ENCODE assay signal across 1 cellular context in the genomic region with DNA sequence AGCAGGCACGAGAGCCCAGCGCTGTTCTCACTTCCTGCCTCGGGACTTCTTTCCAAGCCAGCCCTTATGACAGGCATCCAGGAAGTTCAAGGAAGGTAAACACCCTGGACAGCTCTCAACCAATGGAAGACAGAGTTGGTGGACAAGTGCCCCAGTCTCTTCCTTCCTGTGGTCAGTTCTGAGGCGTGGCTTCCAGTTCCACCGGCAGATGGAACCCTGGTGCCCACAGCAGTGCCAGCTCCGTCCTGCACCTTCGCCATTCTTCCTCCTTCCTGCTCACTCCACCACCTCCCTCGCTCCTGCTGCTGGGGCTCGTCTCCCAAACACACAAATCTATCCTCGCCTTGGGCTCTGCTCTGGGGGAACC.
TF ChIP-seq lines count a peak whose summit lies in the region.

No MANE protein-coding gene starts in this region.

TF ChIP-seq in HepG2, 621 proteins besides CTCF, POLR2A, EP300 and RAD21 (continued from another document and continues in another):
- TF ChIP-seq, protein P1, sequence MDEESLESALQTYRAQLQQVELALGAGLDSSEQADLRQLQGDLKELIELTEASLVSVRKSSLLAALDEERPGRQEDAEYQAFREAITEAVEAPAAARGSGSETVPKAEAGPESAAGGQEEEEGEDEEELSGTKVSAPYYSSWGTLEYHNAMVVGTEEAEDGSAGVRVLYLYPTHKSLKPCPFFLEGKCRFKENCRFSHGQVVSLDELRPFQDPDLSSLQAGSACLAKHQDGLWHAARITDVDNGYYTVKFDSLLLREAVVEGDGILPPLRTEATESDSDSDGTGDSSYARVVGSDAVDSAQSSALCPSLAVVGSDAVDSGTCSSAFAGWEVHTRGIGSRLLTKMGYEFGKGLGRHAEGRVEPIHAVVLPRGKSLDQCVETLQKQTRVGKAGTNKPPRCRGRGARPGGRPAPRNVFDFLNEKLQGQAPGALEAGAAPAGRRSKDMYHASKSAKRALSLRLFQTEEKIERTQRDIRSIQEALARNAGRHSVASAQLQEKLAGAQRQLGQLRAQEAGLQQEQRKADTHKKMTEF (CRISPR knock-in tag; IDR thresholded peaks at IDR 0.05): no peak
- TF ChIP-seq, protein P2, sequence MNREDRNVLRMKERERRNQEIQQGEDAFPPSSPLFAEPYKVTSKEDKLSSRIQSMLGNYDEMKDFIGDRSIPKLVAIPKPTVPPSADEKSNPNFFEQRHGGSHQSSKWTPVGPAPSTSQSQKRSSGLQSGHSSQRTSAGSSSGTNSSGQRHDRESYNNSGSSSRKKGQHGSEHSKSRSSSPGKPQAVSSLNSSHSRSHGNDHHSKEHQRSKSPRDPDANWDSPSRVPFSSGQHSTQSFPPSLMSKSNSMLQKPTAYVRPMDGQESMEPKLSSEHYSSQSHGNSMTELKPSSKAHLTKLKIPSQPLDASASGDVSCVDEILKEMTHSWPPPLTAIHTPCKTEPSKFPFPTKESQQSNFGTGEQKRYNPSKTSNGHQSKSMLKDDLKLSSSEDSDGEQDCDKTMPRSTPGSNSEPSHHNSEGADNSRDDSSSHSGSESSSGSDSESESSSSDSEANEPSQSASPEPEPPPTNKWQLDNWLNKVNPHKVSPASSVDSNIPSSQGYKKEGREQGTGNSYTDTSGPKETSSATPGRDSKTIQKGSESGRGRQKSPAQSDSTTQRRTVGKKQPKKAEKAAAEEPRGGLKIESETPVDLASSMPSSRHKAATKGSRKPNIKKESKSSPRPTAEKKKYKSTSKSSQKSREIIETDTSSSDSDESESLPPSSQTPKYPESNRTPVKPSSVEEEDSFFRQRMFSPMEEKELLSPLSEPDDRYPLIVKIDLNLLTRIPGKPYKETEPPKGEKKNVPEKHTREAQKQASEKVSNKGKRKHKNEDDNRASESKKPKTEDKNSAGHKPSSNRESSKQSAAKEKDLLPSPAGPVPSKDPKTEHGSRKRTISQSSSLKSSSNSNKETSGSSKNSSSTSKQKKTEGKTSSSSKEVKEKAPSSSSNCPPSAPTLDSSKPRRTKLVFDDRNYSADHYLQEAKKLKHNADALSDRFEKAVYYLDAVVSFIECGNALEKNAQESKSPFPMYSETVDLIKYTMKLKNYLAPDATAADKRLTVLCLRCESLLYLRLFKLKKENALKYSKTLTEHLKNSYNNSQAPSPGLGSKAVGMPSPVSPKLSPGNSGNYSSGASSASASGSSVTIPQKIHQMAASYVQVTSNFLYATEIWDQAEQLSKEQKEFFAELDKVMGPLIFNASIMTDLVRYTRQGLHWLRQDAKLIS (CRISPR knock-in tag; IDR thresholded peaks at IDR 0.05): no peak
- TF ChIP-seq, protein P3, sequence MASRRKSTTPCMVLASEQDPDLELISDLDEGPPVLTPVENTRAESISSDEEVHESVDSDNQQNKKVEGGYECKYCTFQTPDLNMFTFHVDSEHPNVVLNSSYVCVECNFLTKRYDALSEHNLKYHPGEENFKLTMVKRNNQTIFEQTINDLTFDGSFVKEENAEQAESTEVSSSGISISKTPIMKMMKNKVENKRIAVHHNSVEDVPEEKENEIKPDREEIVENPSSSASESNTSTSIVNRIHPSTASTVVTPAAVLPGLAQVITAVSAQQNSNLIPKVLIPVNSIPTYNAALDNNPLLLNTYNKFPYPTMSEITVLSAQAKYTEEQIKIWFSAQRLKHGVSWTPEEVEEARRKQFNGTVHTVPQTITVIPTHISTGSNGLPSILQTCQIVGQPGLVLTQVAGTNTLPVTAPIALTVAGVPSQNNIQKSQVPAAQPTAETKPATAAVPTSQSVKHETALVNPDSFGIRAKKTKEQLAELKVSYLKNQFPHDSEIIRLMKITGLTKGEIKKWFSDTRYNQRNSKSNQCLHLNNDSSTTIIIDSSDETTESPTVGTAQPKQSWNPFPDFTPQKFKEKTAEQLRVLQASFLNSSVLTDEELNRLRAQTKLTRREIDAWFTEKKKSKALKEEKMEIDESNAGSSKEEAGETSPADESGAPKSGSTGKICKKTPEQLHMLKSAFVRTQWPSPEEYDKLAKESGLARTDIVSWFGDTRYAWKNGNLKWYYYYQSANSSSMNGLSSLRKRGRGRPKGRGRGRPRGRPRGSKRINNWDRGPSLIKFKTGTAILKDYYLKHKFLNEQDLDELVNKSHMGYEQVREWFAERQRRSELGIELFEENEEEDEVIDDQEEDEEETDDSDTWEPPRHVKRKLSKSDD (CRISPR knock-in tag; IDR thresholded peaks at IDR 0.05; ENCODE audit: low read depth): no peak
- TF ChIP-seq ZNF563 (CRISPR knock-in tag; IDR thresholded peaks at IDR 0.05): 0 out of 2 replicates have a peak, but pooled peaks have one; percentile 37
- TF ChIP-seq ZSCAN30 (CRISPR knock-in tag; IDR thresholded peaks at IDR 0.05): no peak
- TF ChIP-seq NFYC (CRISPR knock-in tag; IDR thresholded peaks at IDR 0.05): peak; percentile 76
- TF ChIP-seq FLYWCH1 (CRISPR knock-in tag; IDR thresholded peaks at IDR 0.05): no peak
- peak; percentile 87 for TF ChIP-seq FOXA3 (CRISPR knock-in tag; IDR thresholded peaks at IDR 0.05)
- TF ChIP-seq PHF21A (CRISPR knock-in tag; IDR thresholded peaks at IDR 0.05): 0 out of 2 replicates have a peak, but pooled peaks have one; percentile 6
- no peak for TF ChIP-seq ZNF552 (CRISPR knock-in tag; IDR thresholded peaks at IDR 0.05; ENCODE audit: borderline replicate concordance)
- no peak for TF ChIP-seq AKAP8 (CRISPR knock-in tag; IDR thresholded peaks at IDR 0.05)
- TF ChIP-seq NFKBIZ (CRISPR knock-in tag; IDR thresholded peaks at IDR 0.05): no peak
- peak; percentile 64; the same call in 1 of the 2 replicates for TF ChIP-seq FOXK1 (CRISPR knock-in tag; IDR thresholded peaks at IDR 0.05; ENCODE audit: borderline replicate concordance, low read depth)
- TF ChIP-seq, protein P4, sequence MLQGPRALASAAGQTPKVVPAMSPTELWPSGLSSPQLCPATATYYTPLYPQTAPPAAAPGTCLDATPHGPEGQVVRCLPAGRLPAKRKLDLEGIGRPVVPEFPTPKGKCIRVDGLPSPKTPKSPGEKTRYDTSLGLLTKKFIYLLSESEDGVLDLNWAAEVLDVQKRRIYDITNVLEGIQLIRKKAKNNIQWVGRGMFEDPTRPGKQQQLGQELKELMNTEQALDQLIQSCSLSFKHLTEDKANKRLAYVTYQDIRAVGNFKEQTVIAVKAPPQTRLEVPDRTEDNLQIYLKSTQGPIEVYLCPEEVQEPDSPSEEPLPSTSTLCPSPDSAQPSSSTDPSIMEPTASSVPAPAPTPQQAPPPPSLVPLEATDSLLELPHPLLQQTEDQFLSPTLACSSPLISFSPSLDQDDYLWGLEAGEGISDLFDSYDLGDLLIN (CRISPR knock-in tag; IDR thresholded peaks at IDR 0.05; ENCODE audit: borderline replicate concordance): no peak
- TF ChIP-seq DPF2 (CRISPR knock-in tag; IDR thresholded peaks at IDR 0.05; ENCODE audit: borderline replicate concordance, low read depth): no peak
- TF ChIP-seq KDM5B (CRISPR knock-in tag; IDR thresholded peaks at IDR 0.05; ENCODE audit: borderline replicate concordance): 0 out of 2 replicates have a peak, but pooled peaks have one; percentile 18
- TF ChIP-seq ZSCAN22 (CRISPR knock-in tag; IDR thresholded peaks at IDR 0.05): no peak
- no peak for TF ChIP-seq ZNF607 (CRISPR knock-in tag; IDR thresholded peaks at IDR 0.05; ENCODE audit: borderline replicate concordance)
- TF ChIP-seq, protein P5, sequence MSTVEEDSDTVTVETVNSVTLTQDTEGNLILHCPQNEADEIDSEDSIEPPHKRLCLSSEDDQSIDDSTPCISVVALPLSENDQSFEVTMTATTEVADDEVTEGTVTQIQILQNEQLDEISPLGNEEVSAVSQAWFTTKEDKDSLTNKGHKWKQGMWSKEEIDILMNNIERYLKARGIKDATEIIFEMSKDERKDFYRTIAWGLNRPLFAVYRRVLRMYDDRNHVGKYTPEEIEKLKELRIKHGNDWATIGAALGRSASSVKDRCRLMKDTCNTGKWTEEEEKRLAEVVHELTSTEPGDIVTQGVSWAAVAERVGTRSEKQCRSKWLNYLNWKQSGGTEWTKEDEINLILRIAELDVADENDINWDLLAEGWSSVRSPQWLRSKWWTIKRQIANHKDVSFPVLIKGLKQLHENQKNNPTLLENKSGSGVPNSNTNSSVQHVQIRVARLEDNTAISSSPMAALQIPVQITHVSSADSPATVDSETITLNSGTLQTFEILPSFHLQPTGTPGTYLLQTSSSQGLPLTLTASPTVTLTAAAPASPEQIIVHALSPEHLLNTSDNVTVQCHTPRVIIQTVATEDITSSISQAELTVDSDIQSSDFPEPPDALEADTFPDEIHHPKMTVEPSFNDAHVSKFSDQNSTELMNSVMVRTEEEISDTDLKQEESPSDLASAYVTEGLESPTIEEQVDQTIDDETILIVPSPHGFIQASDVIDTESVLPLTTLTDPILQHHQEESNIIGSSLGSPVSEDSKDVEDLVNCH (CRISPR knock-in tag; IDR thresholded peaks at IDR 0.05): no peak
- TF ChIP-seq, protein P6, sequence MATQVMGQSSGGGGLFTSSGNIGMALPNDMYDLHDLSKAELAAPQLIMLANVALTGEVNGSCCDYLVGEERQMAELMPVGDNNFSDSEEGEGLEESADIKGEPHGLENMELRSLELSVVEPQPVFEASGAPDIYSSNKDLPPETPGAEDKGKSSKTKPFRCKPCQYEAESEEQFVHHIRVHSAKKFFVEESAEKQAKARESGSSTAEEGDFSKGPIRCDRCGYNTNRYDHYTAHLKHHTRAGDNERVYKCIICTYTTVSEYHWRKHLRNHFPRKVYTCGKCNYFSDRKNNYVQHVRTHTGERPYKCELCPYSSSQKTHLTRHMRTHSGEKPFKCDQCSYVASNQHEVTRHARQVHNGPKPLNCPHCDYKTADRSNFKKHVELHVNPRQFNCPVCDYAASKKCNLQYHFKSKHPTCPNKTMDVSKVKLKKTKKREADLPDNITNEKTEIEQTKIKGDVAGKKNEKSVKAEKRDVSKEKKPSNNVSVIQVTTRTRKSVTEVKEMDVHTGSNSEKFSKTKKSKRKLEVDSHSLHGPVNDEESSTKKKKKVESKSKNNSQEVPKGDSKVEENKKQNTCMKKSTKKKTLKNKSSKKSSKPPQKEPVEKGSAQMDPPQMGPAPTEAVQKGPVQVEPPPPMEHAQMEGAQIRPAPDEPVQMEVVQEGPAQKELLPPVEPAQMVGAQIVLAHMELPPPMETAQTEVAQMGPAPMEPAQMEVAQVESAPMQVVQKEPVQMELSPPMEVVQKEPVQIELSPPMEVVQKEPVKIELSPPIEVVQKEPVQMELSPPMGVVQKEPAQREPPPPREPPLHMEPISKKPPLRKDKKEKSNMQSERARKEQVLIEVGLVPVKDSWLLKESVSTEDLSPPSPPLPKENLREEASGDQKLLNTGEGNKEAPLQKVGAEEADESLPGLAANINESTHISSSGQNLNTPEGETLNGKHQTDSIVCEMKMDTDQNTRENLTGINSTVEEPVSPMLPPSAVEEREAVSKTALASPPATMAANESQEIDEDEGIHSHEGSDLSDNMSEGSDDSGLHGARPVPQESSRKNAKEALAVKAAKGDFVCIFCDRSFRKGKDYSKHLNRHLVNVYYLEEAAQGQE (IDR thresholded peaks at IDR 0.05; ENCODE audit: borderline replicate concordance in 1 of 2, low read depth in 1 of 2, low read length in 2 of 2): peak in 1 of 2 experiments; percentile 75; a peak in 3 of 4 replicates
- TF ChIP-seq ZNF33A (CRISPR knock-in tag; IDR thresholded peaks at IDR 0.05; ENCODE audit: borderline replicate concordance): no peak
- no peak for TF ChIP-seq REL (CRISPR knock-in tag; conservative IDR thresholded peaks at IDR 0.05)
- TF ChIP-seq, protein P7, sequence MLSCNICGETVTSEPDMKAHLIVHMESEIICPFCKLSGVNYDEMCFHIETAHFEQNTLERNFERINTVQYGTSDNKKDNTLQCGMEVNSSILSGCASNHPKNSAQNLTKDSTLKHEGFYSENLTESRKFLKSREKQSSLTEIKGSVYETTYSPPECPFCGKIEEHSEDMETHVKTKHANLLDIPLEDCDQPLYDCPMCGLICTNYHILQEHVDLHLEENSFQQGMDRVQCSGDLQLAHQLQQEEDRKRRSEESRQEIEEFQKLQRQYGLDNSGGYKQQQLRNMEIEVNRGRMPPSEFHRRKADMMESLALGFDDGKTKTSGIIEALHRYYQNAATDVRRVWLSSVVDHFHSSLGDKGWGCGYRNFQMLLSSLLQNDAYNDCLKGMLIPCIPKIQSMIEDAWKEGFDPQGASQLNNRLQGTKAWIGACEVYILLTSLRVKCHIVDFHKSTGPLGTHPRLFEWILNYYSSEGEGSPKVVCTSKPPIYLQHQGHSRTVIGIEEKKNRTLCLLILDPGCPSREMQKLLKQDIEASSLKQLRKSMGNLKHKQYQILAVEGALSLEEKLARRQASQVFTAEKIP (CRISPR knock-in tag; IDR thresholded peaks at IDR 0.05; ENCODE audit: borderline replicate concordance): no peak
- TF ChIP-seq, protein P8, sequence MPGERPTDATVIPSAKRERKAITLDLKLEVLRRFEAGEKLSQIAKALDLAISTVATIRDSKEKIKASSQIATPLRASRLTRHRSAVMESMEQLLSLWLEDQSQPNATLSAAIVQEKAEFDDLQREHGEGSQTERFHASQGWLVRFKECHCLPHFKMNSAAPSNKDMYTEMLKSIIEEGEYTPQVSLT (CRISPR knock-in tag; IDR thresholded peaks at IDR 0.05; ENCODE audit: borderline replicate concordance, low read depth): no peak
- TF ChIP-seq, protein P9, sequence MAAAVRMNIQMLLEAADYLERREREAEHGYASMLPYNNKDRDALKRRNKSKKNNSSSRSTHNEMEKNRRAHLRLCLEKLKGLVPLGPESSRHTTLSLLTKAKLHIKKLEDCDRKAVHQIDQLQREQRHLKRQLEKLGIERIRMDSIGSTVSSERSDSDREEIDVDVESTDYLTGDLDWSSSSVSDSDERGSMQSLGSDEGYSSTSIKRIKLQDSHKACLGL (CRISPR knock-in tag; IDR thresholded peaks at IDR 0.05): no peak
- no peak for TF ChIP-seq MED8 (CRISPR knock-in tag; IDR thresholded peaks at IDR 0.05; ENCODE audit: insufficient replicate concordance)
- TF ChIP-seq, protein P10, sequence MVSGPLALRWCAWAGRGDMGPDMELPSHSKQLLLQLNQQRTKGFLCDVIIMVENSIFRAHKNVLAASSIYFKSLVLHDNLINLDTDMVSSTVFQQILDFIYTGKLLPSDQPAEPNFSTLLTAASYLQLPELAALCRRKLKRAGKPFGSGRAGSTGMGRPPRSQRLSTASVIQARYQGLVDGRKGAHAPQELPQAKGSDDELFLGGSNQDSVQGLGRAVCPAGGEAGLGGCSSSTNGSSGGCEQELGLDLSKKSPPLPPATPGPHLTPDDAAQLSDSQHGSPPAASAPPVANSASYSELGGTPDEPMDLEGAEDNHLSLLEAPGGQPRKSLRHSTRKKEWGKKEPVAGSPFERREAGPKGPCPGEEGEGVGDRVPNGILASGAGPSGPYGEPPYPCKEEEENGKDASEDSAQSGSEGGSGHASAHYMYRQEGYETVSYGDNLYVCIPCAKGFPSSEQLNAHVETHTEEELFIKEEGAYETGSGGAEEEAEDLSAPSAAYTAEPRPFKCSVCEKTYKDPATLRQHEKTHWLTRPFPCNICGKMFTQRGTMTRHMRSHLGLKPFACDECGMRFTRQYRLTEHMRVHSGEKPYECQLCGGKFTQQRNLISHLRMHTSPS (CRISPR knock-in tag; IDR thresholded peaks at IDR 0.05; ENCODE audit: low read depth): 0 out of 2 replicates have a peak, but pooled peaks have one; percentile 20
- no peak for TF ChIP-seq ASH2L (IDR thresholded peaks at IDR 0.05; ENCODE audit: insufficient read length, low read depth, low read length)
- TF ChIP-seq, protein P11, sequence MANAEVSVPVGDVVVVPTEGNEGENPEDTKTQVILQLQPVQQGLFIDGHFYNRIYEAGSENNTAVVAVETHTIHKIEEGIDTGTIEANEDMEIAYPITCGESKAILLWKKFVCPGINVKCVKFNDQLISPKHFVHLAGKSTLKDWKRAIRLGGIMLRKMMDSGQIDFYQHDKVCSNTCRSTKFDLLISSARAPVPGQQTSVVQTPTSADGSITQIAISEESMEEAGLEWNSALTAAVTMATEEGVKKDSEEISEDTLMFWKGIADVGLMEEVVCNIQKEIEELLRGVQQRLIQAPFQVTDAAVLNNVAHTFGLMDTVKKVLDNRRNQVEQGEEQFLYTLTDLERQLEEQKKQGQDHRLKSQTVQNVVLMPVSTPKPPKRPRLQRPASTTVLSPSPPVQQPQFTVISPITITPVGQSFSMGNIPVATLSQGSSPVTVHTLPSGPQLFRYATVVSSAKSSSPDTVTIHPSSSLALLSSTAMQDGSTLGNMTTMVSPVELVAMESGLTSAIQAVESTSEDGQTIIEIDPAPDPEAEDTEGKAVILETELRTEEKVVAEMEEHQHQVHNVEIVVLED (CRISPR knock-in tag; IDR thresholded peaks at IDR 0.05; ENCODE audit: borderline replicate concordance): no peak
- peak; percentile 81 for TF ChIP-seq GABPB1 (CRISPR knock-in tag; IDR thresholded peaks at IDR 0.05)
- no peak for TF ChIP-seq ZFX (CRISPR knock-in tag; IDR thresholded peaks at IDR 0.05; ENCODE audit: low read depth)
